8 cellular contexts compared by ENCODE assay signal in the genomic region with DNA sequence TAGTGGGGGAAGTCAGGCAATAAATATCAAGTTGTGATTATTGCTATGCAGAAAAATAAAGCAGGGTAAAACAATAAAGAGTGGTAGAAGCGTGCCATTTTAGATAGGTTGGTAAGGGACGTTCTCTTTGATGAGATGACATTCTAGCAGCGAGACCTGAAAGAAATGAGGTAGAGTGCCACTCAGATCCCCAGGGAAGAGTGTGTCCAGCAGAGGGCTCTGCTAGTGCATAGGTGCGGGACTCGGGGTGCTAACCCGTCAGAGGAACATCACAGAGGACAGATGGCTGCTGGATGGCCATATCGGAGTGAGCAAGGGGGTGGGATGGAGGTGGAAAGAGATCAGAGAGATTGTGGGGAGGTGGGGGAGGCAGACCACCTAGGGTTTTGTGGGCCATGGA. TPM values are rescaled to one million over a fixed set of nuclear protein-coding genes. Genes with fewer than 3 reads are reported as not detected.
A peak's percentile ranks its signal among the peaks of the same experiment; 100 is the strongest.
DNase-seq lines count a peak whose midpoint lies in the region; ATAC-seq and TF ChIP-seq lines count a peak whose summit lies in the region.

No MANE protein-coding gene starts in this region.

- TF ChIP-seq POLR2A in erythroblast (IDR thresholded peaks at IDR 0.05; ENCODE audit: low read length), result no peak

- H3K27me3 ChIP-seq in Caco-2 (replicated peaks; ENCODE audit: control insufficient read depth, insufficient read depth, low read length), result no peaks in the 10 kb centered on the region

- H3K4me3 Mint-ChIP-seq in Caco-2 (ENCODE audit: unreplicated experiment), result no peak overlapping the region
- H3K4me3 Mint-ChIP-seq in stimulated activated memory B cell treated with anti-CD40 and anti-IgM and Interleukin-4, amounts not matched to agents 10 μg/mL and 1 μg/mL and 100 μg/mL, for 72 hours, result no peak overlapping the region

- H3K4me3 ChIP-seq in Caco-2 (ENCODE audit: low read depth, low read length), result no peak overlapping the region

- peak; percentile 59 to 87 for TF ChIP-seq CTCF in Caco-2 (IDR thresholded peaks at IDR 0.05; ENCODE audit: insufficient read depth in 1 of 2, low read depth in 1 of 2, low read length in 1 of 2, severe bottlenecking in 1 of 2, unreplicated experiment in 1 of 2)

- DNase-seq in Caco-2 (peak; percentile 59 to 61), NCI-H748 treated with DMSO at 0.1 percent for 48 hours (lab: John Stamatoyannopoulos, UW) (peak; percentile 1), erythroblast (lab: John Stamatoyannopoulos, UW) (peak; percentile 56 to 71), GM19240 (ENCODE audit: insufficient read length, low spot score) (no peak), foreskin melanocyte (no peak)

- H3K36me3 Mint-ChIP-seq in Caco-2 (ENCODE audit: insufficient read depth, unreplicated experiment), result no peaks in the 10 kb centered on the region
- no peaks in the 10 kb centered on the region for H3K36me3 Mint-ChIP-seq in stimulated activated memory B cell treated with anti-CD40 and anti-IgM and Interleukin-4, amounts not matched to agents 10 μg/mL and 1 μg/mL and 100 μg/mL, for 72 hours

- H3K27ac Mint-ChIP-seq in Caco-2 (ENCODE audit: unreplicated experiment), result no peak overlapping the region
- no peak overlapping the region for H3K27ac Mint-ChIP-seq in stimulated activated memory B cell treated with anti-CD40 and anti-IgM and Interleukin-4, amounts not matched to agents 10 μg/mL and 1 μg/mL and 100 μg/mL, for 72 hours

- H3K36me3 ChIP-seq in Caco-2 (ENCODE audit: control insufficient read depth, insufficient read depth, low read length), result no peaks in the 10 kb centered on the region

- H3K27me3 Mint-ChIP-seq in Caco-2 (ENCODE audit: insufficient read depth, unreplicated experiment), result no peaks in the 10 kb centered on the region
- H3K27me3 Mint-ChIP-seq in stimulated activated memory B cell treated with anti-CD40 and anti-IgM and Interleukin-4, amounts not matched to agents 10 μg/mL and 1 μg/mL and 100 μg/mL, for 72 hours, result no peaks in the 10 kb centered on the region

- ATAC-seq in GM21390 (IDR thresholded peaks at IDR 0.05; ENCODE audit: unreplicated experiment) (peak; percentile 54), HG03460 (IDR thresholded peaks at IDR 0.05; ENCODE audit: unreplicated experiment) (no peak)
- peak; percentile 47 for ATAC-seq in stimulated activated memory B cell treated with anti-CD40 and anti-IgM and Interleukin-4, amounts not matched to agents 10 μg/mL and 1 μg/mL and 100 μg/mL, for 72 hours

- intact Hi-C loops in Caco-2 (cut with micrococcal nuclease; ENCODE audit: unreplicated experiment), result loop anchor here (2.0 to 10.0 kb wide), 6 partner anchors 253 to 1891 kb away; no protein-coding TSS in a partner anchor

- BruUV-seq in Caco-2 (replicated peaks; lab: Mats Ljungman, UMichigan), result no TSS peak

- H3K4me1 Mint-ChIP-seq in Caco-2 (ENCODE audit: low read depth, unreplicated experiment), result no peaks in the 10 kb centered on the region
- H3K4me1 Mint-ChIP-seq in stimulated activated memory B cell treated with anti-CD40 and anti-IgM and Interleukin-4, amounts not matched to agents 10 μg/mL and 1 μg/mL and 100 μg/mL, for 72 hours, result no peaks in the 10 kb centered on the region

- H3K9me3 ChIP-seq in Caco-2, result no peaks in the 10 kb centered on the region

- H3K9me3 Mint-ChIP-seq in Caco-2 (ENCODE audit: unreplicated experiment), result no peaks in the 10 kb centered on the region
- no peaks in the 10 kb centered on the region for H3K9me3 Mint-ChIP-seq in stimulated activated memory B cell treated with anti-CD40 and anti-IgM and Interleukin-4, amounts not matched to agents 10 μg/mL and 1 μg/mL and 100 μg/mL, for 72 hours

- POLR2A ChIA-PET in Caco-2 (lab: Charles Lee), result no interaction called here

- no peaks in the 10 kb centered on the region for H3K4me1 ChIP-seq in Caco-2

- CTCF ChIA-PET in Caco-2 (lab: Charles Lee), result no interaction called here

RNA-seq across cellular contexts. Expression of a gene that starts 16.3 kb away (rescaled TPM):
- not detected in 2 replicates for total RNA-seq in Caco-2 (2022)

Comparison
In these comparisons a context has a peak if more than half of its experiments do, and no peak if none do; other contexts are left out.
1. DNase-seq: peak in Caco-2 (2 of 2), NCI-H748 treated with DMSO at 0.1 percent for 48 hours (single experiment) and erythroblast (2 of 2); none in GM19240 (single experiment) and foreskin melanocyte (single experiment).